Comparison of ENCODE assay signal across 16 cellular contexts in the genomic region with DNA sequence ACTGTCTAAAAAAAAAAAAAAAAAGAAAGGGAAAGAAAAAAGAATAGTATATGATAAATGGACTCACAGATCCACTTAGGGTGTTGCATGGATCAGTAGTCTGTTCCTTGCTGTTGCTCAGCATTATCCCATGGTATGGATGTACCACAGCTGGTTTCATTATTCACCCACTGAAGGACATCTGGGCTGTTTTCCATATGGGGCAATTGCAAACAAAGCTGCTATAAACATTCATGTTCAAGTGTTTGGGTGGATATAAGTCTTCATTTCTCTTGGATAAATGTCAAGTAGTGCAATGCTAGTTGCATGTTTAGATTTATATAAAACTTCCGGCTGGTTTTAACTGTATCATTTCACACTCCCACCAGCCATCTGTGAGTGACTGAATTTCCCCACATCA.
A peak's percentile ranks its signal among the peaks of the same experiment; 100 is the strongest.
DNase-seq lines count a peak whose midpoint lies in the region; TF ChIP-seq lines count a peak whose summit lies in the region.
"Had no signal": no experiment of that assay in that cellular context is flagged by ENCODE, and none has a peak within 500 bp of the region (broad histone marks: within the 10 kb centered on the region; RNA-seq: fewer than 3 reads in every experiment).

No MANE protein-coding gene starts in this region.

- no peak for TF ChIP-seq RAD21 in SK-N-SH (IDR thresholded peaks at IDR 0.05; ENCODE audit: low read length)

- H3F3A ChIP-seq in SK-N-SH (replicated peaks; ENCODE audit: insufficient read depth) = no peaks in the 10 kb centered on the region

- H3K4me1 ChIP-seq in SK-N-SH (ENCODE audit: control insufficient read depth in 1 of 2, insufficient read depth in 2 of 2, low read depth in 1 of 2, low read length in 1 of 2) (no peaks in the 10 kb centered on the region; a peak in 2 of 4 replicates), esophagus squamous epithelium (no peaks in the 10 kb centered on the region)

- no peak overlapping the region for H3K27ac ChIP-seq in SK-N-SH (ENCODE audit: low read depth in 2 of 2, low read length in 1 of 2)
- H3K27ac ChIP-seq in esophagus squamous epithelium = no peak overlapping the region
- H3K27ac ChIP-seq: RWPE1 had no signal

- H3K9me2 ChIP-seq in SK-N-SH = no peaks in the 10 kb centered on the region

- CTCF ChIA-PET in SK-N-SH (lab: Yijun Ruan, JAX) = no interaction called here

- no peaks in the 10 kb centered on the region for H3K36me3 ChIP-seq in SK-N-SH (replicated peaks in 1 of 2; ENCODE audit: control insufficient read depth in 1 of 2, insufficient read depth in 2 of 2, low read length in 1 of 2)
- no peaks in the 10 kb centered on the region for H3K36me3 ChIP-seq in esophagus squamous epithelium

- H3K4me3 ChIP-seq in AG10803 (ENCODE audit: low read length) (no peak overlapping the region), SK-N-SH (ENCODE audit: low read depth in 2 of 2, low read length in 1 of 2) (no peak overlapping the region), esophagus squamous epithelium (no peak overlapping the region)

- no peaks in the 10 kb centered on the region for H4K20me1 ChIP-seq in SK-N-SH (ENCODE audit: insufficient read depth)

- no peak overlapping the region for H3K9ac ChIP-seq in SK-N-SH

- TF ChIP-seq EP300 in SK-N-SH (IDR thresholded peaks at IDR 0.05; ENCODE audit: borderline replicate concordance in 1 of 2, low read depth in 1 of 2, low read length in 1 of 2) = no peak

- no peak overlapping the region for H3K4me2 ChIP-seq in SK-N-SH

- intact Hi-C loops in esophagus squamous epithelium (cut with DNase I) = no loop called here

- DNase-seq in AG10803 (ENCODE audit: low read depth) (peak; percentile 50), H4 (ENCODE audit: low spot score) (peak; percentile 53), SK-N-SH (no peak), fibroblast of the conjunctiva (ENCODE audit: low read depth) (peak; percentile 70), LoVo (ENCODE audit: low spot score) (no peak), esophagus squamous epithelium (lab: John Stamatoyannopoulos, UW) (no peak)
- no peak for DNase-seq in activated T-cell treated with anti-CD3 and anti-CD28 coated beads, Interleukin-2, amount 50 U/mL, for 48 hours
- DNase-seq: DND-41, GDM1, GOT3, NCI-H1436 treated with DMSO at 0.1 percent for 48 hours, NCI-H2227 treated with DMSO at 0.1 percent for 48 hours, NCI-H524 treated with DMSO at 0.1 percent for 48 hours, OCI-M1, T-cell had no signal

- no peaks in the 10 kb centered on the region for H3K79me2 ChIP-seq in SK-N-SH (ENCODE audit: insufficient read depth)

- TF ChIP-seq CTCF in AG10803 (conservative IDR thresholded peaks at IDR 0.05; ENCODE audit: low read length) = no peak
- no peak for TF ChIP-seq CTCF in SK-N-SH (IDR thresholded peaks at IDR 0.05)
- TF ChIP-seq CTCF in esophagus squamous epithelium (IDR thresholded peaks at IDR 0.05) = no peak

- no peak for TF ChIP-seq POLR2A in esophagus squamous epithelium (IDR thresholded peaks at IDR 0.05)

- no peaks in the 10 kb centered on the region for H3K27me3 ChIP-seq in SK-N-SH (ENCODE audit: insufficient read depth)
- H3K27me3 ChIP-seq in esophagus squamous epithelium = no peaks in the 10 kb centered on the region

- 100% methylated on average over 1 of the region's 1 CpG for WGBS in SK-N-SH (ENCODE audit: low lambda C conversion rate)
- WGBS in esophagus squamous epithelium, 2 donors = 63 to 80% methylated on average over 1 of the region's 1 CpG

- H2AFZ ChIP-seq in SK-N-SH (ENCODE audit: low read depth) = peak overlapping the region; percentile 51; the same call in 1 of the 2 replicates

- POLR2A ChIA-PET in SK-N-SH (lab: Yijun Ruan, JAX) = no interaction called here

- H3K9me3 ChIP-seq in SK-N-SH (no peaks in the 10 kb centered on the region), esophagus squamous epithelium (no peaks in the 10 kb centered on the region)

TF ChIP-seq in SK-N-SH, 30 proteins besides CTCF, POLR2A, EP300 and RAD21:
- TF ChIP-seq ZBTB33 (IDR thresholded peaks at IDR 0.05; ENCODE audit: borderline replicate concordance, low read depth) = no peak
- TF ChIP-seq POLR2AphosphoS5 (IDR thresholded peaks at IDR 0.05; ENCODE audit: low read depth, low read length) = no peak
- no peak for TF ChIP-seq ELF1 (IDR thresholded peaks at IDR 0.05)
- TF ChIP-seq, protein P1, sequence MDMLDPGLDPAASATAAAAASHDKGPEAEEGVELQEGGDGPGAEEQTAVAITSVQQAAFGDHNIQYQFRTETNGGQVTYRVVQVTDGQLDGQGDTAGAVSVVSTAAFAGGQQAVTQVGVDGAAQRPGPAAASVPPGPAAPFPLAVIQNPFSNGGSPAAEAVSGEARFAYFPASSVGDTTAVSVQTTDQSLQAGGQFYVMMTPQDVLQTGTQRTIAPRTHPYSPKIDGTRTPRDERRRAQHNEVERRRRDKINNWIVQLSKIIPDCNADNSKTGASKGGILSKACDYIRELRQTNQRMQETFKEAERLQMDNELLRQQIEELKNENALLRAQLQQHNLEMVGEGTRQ (IDR thresholded peaks at IDR 0.05; ENCODE audit: borderline replicate concordance, low read depth, low read length) = no peak
- no peak for TF ChIP-seq YY1 (IDR thresholded peaks at IDR 0.05; ENCODE audit: low read depth)
- TF ChIP-seq RXRA (IDR thresholded peaks at IDR 0.05; ENCODE audit: borderline replicate concordance, low read depth) = no peak
- TF ChIP-seq SIN3A (IDR thresholded peaks at IDR 0.05; ENCODE audit: borderline replicate concordance, low read depth, low read length) = no peak
- no peak for TF ChIP-seq FOSL2 (IDR thresholded peaks at IDR 0.05; ENCODE audit: borderline replicate concordance, low read depth)
- no peak for TF ChIP-seq JUND (IDR thresholded peaks at IDR 0.05)
- TF ChIP-seq EZH2phosphoT487 (IDR thresholded peaks at IDR 0.05; ENCODE audit: borderline replicate concordance, low read depth) = no peak
- TF ChIP-seq MEF2A (IDR thresholded peaks at IDR 0.05; ENCODE audit: borderline replicate concordance, low read depth) = no peak
- TF ChIP-seq NFIC (IDR thresholded peaks at IDR 0.05; ENCODE audit: borderline replicate concordance) = no peak
- TF ChIP-seq NRF1 (IDR thresholded peaks at IDR 0.05; ENCODE audit: low read depth, low read length) = no peak

Comparison
In these comparisons a context has a peak if more than half of its experiments do, and no peak if none do; other contexts are left out.
1. DNase-seq: peak in AG10803 (single experiment), H4 (single experiment) and fibroblast of the conjunctiva (single experiment); none in SK-N-SH (single experiment), LoVo (single experiment), activated T-cell treated with anti-CD3 and anti-CD28 coated beads, Interleukin-2, amount 50 U/mL, for 48 hours (0 of 2) and esophagus squamous epithelium (single experiment).